In genomic region chr21:42639646-42640152, GRCh38 we compare ENCODE assay signal across 18 cellular contexts. TPM values are rescaled to one million over a fixed set of nuclear protein-coding genes. Genes with fewer than 3 reads are reported as not detected.
DNase-seq lines count a peak whose midpoint lies in the region; ATAC-seq and TF ChIP-seq lines count a peak whose summit lies in the region.
"Had no signal": no experiment of that assay in that cellular context is flagged by ENCODE, and none has a peak within 500 bp of the region (broad histone marks: within the 10 kb centered on the region; RNA-seq: fewer than 3 reads in every experiment).

No MANE protein-coding gene starts in this region.

- intact Hi-C loops in MCF 10A (cut with micrococcal nuclease) (no loop called here), mammary epithelial cell (cut with micrococcal nuclease) (no loop called here), left colon (cut with DNase I, micrococcal nuclease) (no loop called here), upper lobe of right lung (cut with DNase I) (no loop called here)

- TF ChIP-seq CTCF in MCF 10A (IDR thresholded peaks at IDR 0.05; ENCODE audit: unreplicated experiment) (no peak), mammary epithelial cell (conservative IDR thresholded peaks at IDR 0.05 in 1 of 2, IDR thresholded peaks at IDR 0.05 in 1 of 2; ENCODE audit: extremely low read depth in 1 of 2, insufficient read depth in 1 of 2, low read depth in 1 of 2, low read length in 2 of 2) (no peak), neural progenitor cell (IDR thresholded peaks at IDR 0.05) (no peak), upper lobe of right lung (IDR thresholded peaks at IDR 0.05) (no peak)

- 83% methylated on average over 6 of the region's 8 CpGs for WGBS in mammary epithelial cell (ENCODE audit: low coverage, missing lambda C conversion rate)

- H3F3A ChIP-seq in neural progenitor cell (ENCODE audit: low read depth) = no peaks in the 10 kb centered on the region

- peaks cover 21% of the 10 kb centered on the region for H3K4me1 Mint-ChIP-seq in MCF 10A (ENCODE audit: insufficient read depth, unreplicated experiment)
- H3K4me1 Mint-ChIP-seq in neural progenitor cell = peaks cover 43% of the 10 kb centered on the region
- H3K4me1 Mint-ChIP-seq: CD8-positive, alpha-beta memory T cell had no signal

- H3K27ac ChIP-seq in mammary epithelial cell (ENCODE audit: insufficient read depth, low read depth, low read length) (no peak overlapping the region), neural progenitor cell (no peak overlapping the region), upper lobe of right lung (no peak overlapping the region)
- H3K27ac ChIP-seq: C4-2B had no signal

- in situ Hi-C loops in mammary epithelial cell (cut with MboI; ENCODE audit: low sequenced_read_pairs in 2 of 2) = no loop called here

- H3K4me1 ChIP-seq in mammary epithelial cell (ENCODE audit: insufficient read depth, low read length) (peaks cover 16% of the 10 kb centered on the region), neural progenitor cell (peaks cover 22% of the 10 kb centered on the region), upper lobe of right lung (peaks cover 10% of the 10 kb centered on the region)

- no TSS peak for BruUV-seq in MCF 10A (replicated peaks; lab: Mats Ljungman, UMichigan)
- no TSS peak for BruUV-seq in mammary epithelial cell (replicated peaks; lab: Mats Ljungman, UMichigan)

- no peaks in the 10 kb centered on the region for H3K9me3 Mint-ChIP-seq in MCF 10A (ENCODE audit: unreplicated experiment)
- H3K9me3 Mint-ChIP-seq in neural progenitor cell = no peaks in the 10 kb centered on the region
- H3K9me3 Mint-ChIP-seq: CD8-positive, alpha-beta memory T cell had no signal

- ATAC-seq in left colon (peak; percentile 60), upper lobe of right lung (no peak), GM18909 (IDR thresholded peaks at IDR 0.05; ENCODE audit: poor library complexity, unreplicated experiment) (no peak)
- ATAC-seq: Right ventricle myocardium inferior had no signal

- H3K4me2 ChIP-seq in mammary epithelial cell (ENCODE audit: insufficient read depth, low read depth, low read length) (no peak overlapping the region), neural progenitor cell (no peak overlapping the region)

- H3K27me3 ChIP-seq in mammary epithelial cell (ENCODE audit: insufficient read depth, low read length) = no peaks in the 10 kb centered on the region
- H3K27me3 ChIP-seq in neural progenitor cell = peaks cover 4% of the 10 kb centered on the region
- no peaks in the 10 kb centered on the region for H3K27me3 ChIP-seq in upper lobe of right lung

- H3K27ac Mint-ChIP-seq in MCF 10A (ENCODE audit: low read depth, unreplicated experiment) (peak overlapping the region; percentile 49), neural progenitor cell (peak overlapping the region; percentile 64)

- peak; percentile 13 for DNase-seq in MCF 10A (ENCODE audit: unreplicated experiment)
- no peak for DNase-seq in mammary epithelial cell
- no peak for DNase-seq in left colon
- no peak for DNase-seq in neural progenitor cell (ENCODE audit: low spot score)
- DNase-seq in upper lobe of right lung = peak; percentile 22
- DNase-seq in GM03348 (ENCODE audit: low spot score) = no peak
- DNase-seq in mesenteric fat pad (ENCODE audit: low spot score) = no peak
- DNase-seq: DMS79, H9, KG1, NCI-H1105 treated with DMSO at 0.1 percent for 48 hours, NCI-H1694, NCI-H2081, NCI-H526 treated with DMSO at 0.1 percent for 48 hours had no signal

- H3K9ac ChIP-seq in mammary epithelial cell (ENCODE audit: insufficient read depth, low read length) = no peak overlapping the region
- H3K9ac ChIP-seq in neural progenitor cell = no peak overlapping the region

- H3K36me3 Mint-ChIP-seq in MCF 10A (ENCODE audit: insufficient read depth, unreplicated experiment) (no peaks in the 10 kb centered on the region), neural progenitor cell (peaks cover 2% of the 10 kb centered on the region)
- H3K36me3 Mint-ChIP-seq: CD8-positive, alpha-beta memory T cell had no signal

- H3K79me2 ChIP-seq in mammary epithelial cell (ENCODE audit: insufficient read depth, low read length) = no peaks in the 10 kb centered on the region
- no peaks in the 10 kb centered on the region for H3K79me2 ChIP-seq in neural progenitor cell (ENCODE audit: low read depth)

- dilution Hi-C loops in mammary epithelial cell (cut with HindIII; ENCODE audit: low sequenced_read_pairs) = no loop called here

- H3K36me3 ChIP-seq in mammary epithelial cell (ENCODE audit: insufficient read depth, low read length) = no peaks in the 10 kb centered on the region
- no peaks in the 10 kb centered on the region for H3K36me3 ChIP-seq in neural progenitor cell
- H3K36me3 ChIP-seq in upper lobe of right lung = no peaks in the 10 kb centered on the region

- H4K20me1 ChIP-seq in mammary epithelial cell (ENCODE audit: insufficient read depth, low read length) (no peaks in the 10 kb centered on the region), neural progenitor cell (ENCODE audit: low read depth) (no peaks in the 10 kb centered on the region)

- H3K9me3 ChIP-seq in mammary epithelial cell (replicated peaks; ENCODE audit: insufficient read depth, low read length) = no peaks in the 10 kb centered on the region
- H3K9me3 ChIP-seq in neural progenitor cell (ENCODE audit: low read depth) = no peaks in the 10 kb centered on the region
- no peaks in the 10 kb centered on the region for H3K9me3 ChIP-seq in upper lobe of right lung

- CTCF ChIA-PET in MCF 10A (lab: Yijun Ruan, JAX) (no interaction called here), mammary epithelial cell (lab: Charles Lee; ENCODE audit: low non-redundant PET) (no interaction called here)

- POLR2A ChIA-PET in MCF 10A (lab: Yijun Ruan, JAX) = no interaction called here

- H3K4me3 Mint-ChIP-seq in MCF 10A (ENCODE audit: unreplicated experiment) (no peak overlapping the region), neural progenitor cell (no peak overlapping the region)
- H3K4me3 Mint-ChIP-seq: CD8-positive, alpha-beta memory T cell; H9 had no signal

- H2AFZ ChIP-seq in mammary epithelial cell (ENCODE audit: low read depth, low read length) = no peak overlapping the region
- no peak overlapping the region for H2AFZ ChIP-seq in neural progenitor cell (replicated peaks)

- no peak overlapping the region for H3K4me3 ChIP-seq in mammary epithelial cell (replicated peaks in 1 of 3; ENCODE audit: insufficient read depth in 1 of 3, low read depth in 2 of 3, low read length in 3 of 3)
- H3K4me3 ChIP-seq in neural progenitor cell = no peak overlapping the region
- H3K4me3 ChIP-seq in upper lobe of right lung = no peak overlapping the region

- H3K27me3 Mint-ChIP-seq in MCF 10A (ENCODE audit: insufficient read depth, unreplicated experiment) (peaks cover 17% of the 10 kb centered on the region), neural progenitor cell (ENCODE audit: insufficient read depth, low read depth) (peaks cover 6% of the 10 kb centered on the region)

RNA-seq across cellular contexts. Expression of gene PDE9A, which starts 13.7 kb away (rescaled TPM):
- total RNA-seq in MCF 10A (2022) (not detected in 2 replicates), mammary epithelial cell (1 to 10 TPM in 1 of 2 donors, under 1 TPM in 1; 0.17 to 1.4 TPM), left colon (100 to 1,000 TPM; 117 to 236 TPM), neural progenitor cell (ENCODE audit: low replicate concordance) (40.2 and 41.0 TPM in 2 replicates), upper lobe of right lung (15.3 TPM), mesenteric fat pad (7.9 TPM)
- 1.0 TPM for polyA plus RNA-seq in mammary epithelial cell
- not detected for polyA minus RNA-seq in mammary epithelial cell

Comparison
In these comparisons a context has a peak if more than half of its experiments do, and no peak if none do; other contexts are left out.
1. DNase-seq: peak in MCF 10A (single experiment) and upper lobe of right lung (single experiment); none in mammary epithelial cell (single experiment), left colon (0 of 2), neural progenitor cell (single experiment), GM03348 (single experiment) and mesenteric fat pad (single experiment).